Comparison of ENCODE assay signal across 9 cellular contexts in genomic region chr7:732094-732541, GRCh38. TPM values are rescaled to one million over a fixed set of nuclear protein-coding genes. Genes with fewer than 3 reads are reported as not detected.
DNase-seq lines count a peak whose midpoint lies in the region; ATAC-seq, FAIRE-seq and TF ChIP-seq lines count a peak whose summit lies in the region.
"Had no signal": no experiment of that assay in that cellular context is flagged by ENCODE, and none has a peak within 500 bp of the region (broad histone marks: within the 10 kb centered on the region; RNA-seq: fewer than 3 reads in every experiment).

No MANE protein-coding gene starts in this region.

- H3K9me3 Mint-ChIP-seq in activated naive CD4-positive, alpha-beta T cell treated with anti-CD3 and anti-CD28 coated beads, Interleukin-2, amount 10 ng/mL, durations not matched to agents 7 days and 5 days: no peaks in the 10 kb centered on the region

- peak overlapping the region in 1 of 2 donors; percentile 22 for H3K9ac ChIP-seq in kidney (ENCODE audit: low read length in 2 of 2)

- peak overlapping the region; percentile 11 to 62; a peak in 3 of 6 replicates for H3K27ac ChIP-seq in A549
- H3K27ac ChIP-seq in HEK293 (ENCODE audit: extremely low read depth, low read depth, low read length): no peak overlapping the region
- peak overlapping the region; percentile 1 to 36 for H3K27ac ChIP-seq in kidney (ENCODE audit: low read depth in 2 of 2, low read length in 2 of 2)

- intact Hi-C loops in kidney (cut with DNase I): no loop called here

- ATAC-seq in A549: peak; percentile 77 to 84
- ATAC-seq in GM19397 (IDR thresholded peaks at IDR 0.05; ENCODE audit: unreplicated experiment): no peak
- ATAC-seq in HG02970 (IDR thresholded peaks at IDR 0.05; ENCODE audit: low FRiP score, unreplicated experiment): no peak
- no peak for ATAC-seq in HG03571 (IDR thresholded peaks at IDR 0.05; ENCODE audit: unreplicated experiment)

- peaks cover 15% of the 10 kb centered on the region for H3K36me3 Mint-ChIP-seq in activated naive CD4-positive, alpha-beta T cell treated with anti-CD3 and anti-CD28 coated beads, Interleukin-2, amount 10 ng/mL, durations not matched to agents 7 days and 5 days

- CTCF ChIA-PET in A549 (lab: Yijun Ruan, JAX): interaction anchor here (0.9 to 1.5 kb wide), 5 partner anchors 10 to 410 kb away, joined by 3 to 6 read pairs (median 3); no protein-coding TSS in a partner anchor
- CTCF ChIA-PET in HEK293 (lab: Yijun Ruan, JAX): interaction anchor here (0.7 to 1.5 kb wide), 4 partner anchors 21 to 399 kb away, joined by 3 to 4 read pairs (median 3); no protein-coding TSS in a partner anchor
- CTCF ChIA-PET in activated naive CD4-positive, alpha-beta T cell treated with anti-CD3 and anti-CD28 coated beads, Interleukin-2, amount 10 ng/mL, durations not matched to agents 7 days and 5 days (lab: Charles Lee): interaction anchor here (1.3 kb wide), 1 partner anchor 216 kb away, joined by 4 read pairs; no protein-coding TSS in a partner anchor

- H3K4me3 Mint-ChIP-seq in activated naive CD4-positive, alpha-beta T cell treated with anti-CD3 and anti-CD28 coated beads, Interleukin-2, amount 10 ng/mL, durations not matched to agents 7 days and 5 days: no peak overlapping the region

- no peaks in the 10 kb centered on the region for H3K27me3 Mint-ChIP-seq in activated naive CD4-positive, alpha-beta T cell treated with anti-CD3 and anti-CD28 coated beads, Interleukin-2, amount 10 ng/mL, durations not matched to agents 7 days and 5 days

- H3K4me3 ChIP-seq in A549 (no peak overlapping the region), HEK293 (ENCODE audit: low read depth, low read length) (no peak overlapping the region), kidney (ENCODE audit: low read length in 2 of 2) (no peak overlapping the region)

- peaks cover 17% of the 10 kb centered on the region for H3K4me1 Mint-ChIP-seq in activated naive CD4-positive, alpha-beta T cell treated with anti-CD3 and anti-CD28 coated beads, Interleukin-2, amount 10 ng/mL, durations not matched to agents 7 days and 5 days

- no peak for TF ChIP-seq CTCF in A549 (IDR thresholded peaks at IDR 0.05)
- no peak for TF ChIP-seq CTCF in HEK293 (tag by site-specific recombination; IDR thresholded peaks at IDR 0.05)
- peak; percentile 20 for TF ChIP-seq CTCF in kidney (IDR thresholded peaks at IDR 0.05; ENCODE audit: borderline replicate concordance, extremely low read depth, insufficient read depth)

- no peak for TF ChIP-seq POLR2A in A549 (IDR thresholded peaks at IDR 0.05; ENCODE audit: low read length)

- H3K36me3 ChIP-seq in HEK293 (ENCODE audit: control insufficient read depth in 2 of 2, insufficient read depth in 1 of 2, low read length in 2 of 2) (peaks cover 0 to 53% of the 10 kb centered on the region in 2 experiments; a peak in 2 of 3 replicates), kidney (ENCODE audit: control insufficient read depth in 1 of 2, insufficient read depth in 2 of 2, low read length in 2 of 2) (peaks cover 14 to 21% of the 10 kb centered on the region in 2 donors)

- H3K4me1 ChIP-seq in A549 (peaks cover 13% of the 10 kb centered on the region; the same call in 2 of the 3 replicates), HEK293 (ENCODE audit: control insufficient read depth, insufficient read depth, low read length) (no peaks in the 10 kb centered on the region), kidney (ENCODE audit: control insufficient read depth in 1 of 2, insufficient read depth in 1 of 2, low read depth in 1 of 2, low read length in 2 of 2) (peaks cover 9 to 12% of the 10 kb centered on the region in 2 donors)

- no peak overlapping the region for H3K27ac Mint-ChIP-seq in activated naive CD4-positive, alpha-beta T cell treated with anti-CD3 and anti-CD28 coated beads, Interleukin-2, amount 10 ng/mL, durations not matched to agents 7 days and 5 days

- TF ChIP-seq RAD21 in A549 (conservative IDR thresholded peaks at IDR 0.05 in 1 of 2, IDR thresholded peaks at IDR 0.05 in 1 of 2): 0 out of 5 replicates have a peak, but pooled peaks of 1 of the 2 experiments have one; percentile 25

- H3K4me2 ChIP-seq in A549: peak overlapping the region; percentile 5; the same call in 1 of the 3 replicates

- no peak for FAIRE-seq in A549 (lab: Jason Lieb, UNC)
- FAIRE-seq in kidney (lab: Jason Lieb, UNC): no peak
- FAIRE-seq: G401.6 had no signal

- POLR2A ChIA-PET in A549 (lab: Yijun Ruan, JAX): no interaction called here
- POLR2A ChIA-PET in HEK293 (lab: Yijun Ruan, JAX): no interaction called here

- peaks cover 19% of the 10 kb centered on the region for H3K9me3 ChIP-seq in A549
- no peaks in the 10 kb centered on the region for H3K9me3 ChIP-seq in HEK293 (ENCODE audit: control insufficient read depth, insufficient read depth, low read depth, low read length)
- H3K9me3 ChIP-seq in kidney (ENCODE audit: control insufficient read depth in 1 of 2, low read length in 2 of 2): peaks cover 0 to 12% of the 10 kb centered on the region in 2 donors

- TF ChIP-seq EP300 in A549 (IDR thresholded peaks at IDR 0.05): no peak

- 60% methylated on average over 15 of the region's 17 CpGs for WGBS in A549 (ENCODE audit: missing lambda C conversion rate)

- DNase-seq in A549 (ENCODE audit: low read depth in 1 of 2, low spot score in 1 of 2) (peak; percentile 41 to 47), kidney (no peak)
- peak; percentile 38 for DNase-seq in activated naive CD4-positive, alpha-beta T cell treated with anti-CD3 and anti-CD28 coated beads, Interleukin-2, amount 10 ng/mL, durations not matched to agents 7 days and 5 days
- no peak for DNase-seq in activated CD4-positive, CD25-positive, alpha-beta regulatory T cell (lab: John Stamatoyannopoulos, UW)

TF ChIP-seq in A549, 52 proteins besides CTCF, POLR2A, EP300 and RAD21:
- no peak for TF ChIP-seq KDM5A (IDR thresholded peaks at IDR 0.05)
- TF ChIP-seq, protein P1, sequence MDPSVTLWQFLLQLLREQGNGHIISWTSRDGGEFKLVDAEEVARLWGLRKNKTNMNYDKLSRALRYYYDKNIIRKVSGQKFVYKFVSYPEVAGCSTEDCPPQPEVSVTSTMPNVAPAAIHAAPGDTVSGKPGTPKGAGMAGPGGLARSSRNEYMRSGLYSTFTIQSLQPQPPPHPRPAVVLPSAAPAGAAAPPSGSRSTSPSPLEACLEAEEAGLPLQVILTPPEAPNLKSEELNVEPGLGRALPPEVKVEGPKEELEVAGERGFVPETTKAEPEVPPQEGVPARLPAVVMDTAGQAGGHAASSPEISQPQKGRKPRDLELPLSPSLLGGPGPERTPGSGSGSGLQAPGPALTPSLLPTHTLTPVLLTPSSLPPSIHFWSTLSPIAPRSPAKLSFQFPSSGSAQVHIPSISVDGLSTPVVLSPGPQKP (IDR thresholded peaks at IDR 0.05; ENCODE audit: low read depth, low read length): no peak
- no peak for TF ChIP-seq FOSL2 (IDR thresholded peaks at IDR 0.05)
- TF ChIP-seq FOSL2 (CRISPR knock-in tag; IDR thresholded peaks at IDR 0.05): peak; percentile 60; the same call in 1 of the 2 replicates
TF ChIP-seq in A549: peak in this region for 1.

TF ChIP-seq in HEK293, 187 proteins besides CTCF, POLR2A, EP300 and RAD21:
- TF ChIP-seq ZNF112 (tag by site-specific recombination; IDR thresholded peaks at IDR 0.05) (no peak), ZNF157 (tag by site-specific recombination; IDR thresholded peaks at IDR 0.05) (no peak), ZNF302 (tag by site-specific recombination; IDR thresholded peaks at IDR 0.05; ENCODE audit: low read depth) (no peak), ZIC2 (tag by site-specific recombination; IDR thresholded peaks at IDR 0.05) (peak; percentile 54)

RNA-seq across cellular contexts. Expression of gene PRKAR1B, which starts 5.0 kb away (rescaled TPM):
- polyA plus RNA-seq in A549 (2011; rRNA removed): 8.5 and 10.1 TPM in 2 replicates
- polyA plus RNA-seq in A549 (2012; cell fraction: cytosol; rRNA removed): 16.8 and 20.8 TPM in 2 replicates
- polyA plus RNA-seq in A549 (2012; cell fraction: nucleus; rRNA removed): 24.3 and 24.6 TPM in 2 replicates
- 32.0 to 35.7 TPM (median 33.7 TPM) in 3 replicates for polyA plus RNA-seq in A549 (2017; fragmentation: RNase III; extraction: RNeasy Plus Mini Kit Qiagen cat#74134 plus additional on column Dnase treatment)
- 17.2 and 19.1 TPM in 2 replicates for polyA minus RNA-seq in A549 (2011; rRNA and poly(A)+ RNA removed)
- 15.9 TPM for total RNA-seq in kidney
- polyA plus RNA-seq in kidney (ENCODE audit: insufficient read depth, low read depth, low replicate concordance): 21.4 TPM

RNA-seq across cellular contexts. Expression of gene DNAAF5, which starts 5.6 kb away (rescaled TPM):
- 27.8 and 28.0 TPM in 2 replicates for polyA plus RNA-seq in A549 (2011; rRNA removed)
- 89.0 and 108 TPM in 2 replicates for polyA plus RNA-seq in A549 (2012; cell fraction: cytosol; rRNA removed)
- polyA plus RNA-seq in A549 (2012; cell fraction: nucleus; rRNA removed): 139 and 202 TPM in 2 replicates
- 34.4 to 35.4 TPM (median 34.7 TPM) in 3 replicates for polyA plus RNA-seq in A549 (2017; fragmentation: RNase III; extraction: RNeasy Plus Mini Kit Qiagen cat#74134 plus additional on column Dnase treatment)
- 40.3 and 72.1 TPM in 2 replicates for polyA minus RNA-seq in A549 (2011; rRNA and poly(A)+ RNA removed)
- total RNA-seq in kidney: 29.7 TPM
- 11.6 TPM for polyA plus RNA-seq in kidney (ENCODE audit: insufficient read depth, low read depth, low replicate concordance)

Comparison
In these comparisons a context has a peak if more than half of its experiments do, and no peak if none do; other contexts are left out.
1. ATAC-seq: peak in A549 (2 of 2); none in GM19397 (single experiment), HG02970 (single experiment) and HG03571 (single experiment).
2. DNase-seq: peak in A549 (2 of 2) and activated naive CD4-positive, alpha-beta T cell treated with anti-CD3 and anti-CD28 coated beads, Interleukin-2, amount 10 ng/mL, durations not matched to agents 7 days and 5 days (single experiment); none in kidney (single experiment) and activated CD4-positive, CD25-positive, alpha-beta regulatory T cell (0 of 4).